ENCODE assay signal across 25 cellular contexts in genomic region chr1:74995848-74996247, GRCh38.
"Had no signal": no experiment of that assay in that cellular context is flagged by ENCODE, and none has a peak within 500 bp of the region (broad histone marks: within the 10 kb centered on the region; RNA-seq: fewer than 3 reads in every experiment).

No MANE protein-coding gene starts in this region.

- ATAC-seq: effector memory CD8-positive, alpha-beta T cell; gastroesophageal sphincter; left cardiac atrium; right lobe of liver; WTC11 had no signal

- H3K9me3 ChIP-seq: gastroesophageal sphincter, neutrophil, right lobe of liver, tibial nerve had no signal

- H3K36me3 ChIP-seq: gastroesophageal sphincter, neutrophil, right lobe of liver, tibial nerve had no signal

- H3K4me3 ChIP-seq: gastroesophageal sphincter, right lobe of liver, tibial nerve had no signal

- H3K27me3 ChIP-seq: gastroesophageal sphincter, neutrophil, right lobe of liver, tibial nerve had no signal

- H3K27ac ChIP-seq: gastroesophageal sphincter, neutrophil, right lobe of liver, tibial nerve had no signal

- DNase-seq: activated CD4-positive, alpha-beta memory T cell treated with anti-CD3 and anti-CD28 coated beads, Interleukin-2, amount 10 ng/mL, durations not matched to agents 7 days and 5 days; activated CD4-positive, alpha-beta T cell treated with anti-CD3 and anti-CD28 coated beads for 1 hour; activated CD4-positive, alpha-beta T cell treated with anti-CD3 and anti-CD28 coated beads, Interleukin-2, amount 10 ng/mL, durations not matched to agents 7 days and 5 days; activated CD8-positive, alpha-beta memory T cell treated with anti-CD3 and anti-CD28 coated beads, Interleukin-2, amount 50 U/mL, for 48 hours; activated gamma-delta T cell; activated naive CD4-positive, alpha-beta T cell treated with anti-CD3 and anti-CD28 coated beads, Interleukin-2, amount 10 ng/mL, durations not matched to agents 7 days and 5 days; activated naive CD8-positive, alpha-beta T cell treated with anti-CD3 and anti-CD28 coated beads, Interleukin-2, amount 10 ng/mL, durations not matched to agents 7 days and 5 days; activated T-cell treated with anti-CD3 and anti-CD28 coated beads, Interleukin-2, amount 50 U/mL, for 24 hours; amniotic stem cell; caudate nucleus; cortex of kidney; effector memory CD8-positive, alpha-beta T cell; erythroblast; hippocampal formation; left cardiac atrium; mammary epithelial cell; naive B cell; nephron progenitor cell; right lobe of liver; stimulated activated CD4-positive, alpha-beta T cell treated with anti-CD3 and anti-CD28 coated beads, Interleukin-2, amount 100 ng/mL, for 48 hours; stimulated activated naive CD4-positive, alpha-beta T cell treated with Interleukin-2 at 50 U/mL for 16 hours had no signal

- H3K4me1 ChIP-seq: gastroesophageal sphincter, right lobe of liver, tibial nerve had no signal
